ENCODE assay signal across 6 cellular contexts in the genomic region with DNA sequence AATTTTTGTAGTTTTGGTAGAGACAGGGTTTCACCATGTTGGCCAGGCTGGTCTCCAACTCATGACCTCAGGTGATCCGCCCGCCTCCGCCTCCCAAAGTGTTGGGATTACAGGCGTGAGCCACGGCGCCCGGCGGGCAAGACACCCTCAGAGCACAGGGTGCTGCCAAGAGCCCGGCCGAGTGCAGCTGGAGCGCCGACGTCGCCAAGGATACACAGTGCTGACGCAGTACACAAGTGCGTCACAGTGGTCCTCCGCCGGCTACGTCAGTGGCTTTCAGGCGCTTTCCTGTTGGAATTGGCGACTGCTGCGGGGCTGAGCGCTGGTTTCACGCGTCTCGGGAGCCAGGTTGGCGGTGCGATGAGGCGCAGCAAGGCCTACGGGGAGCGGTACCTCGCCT. TPM values are rescaled to one million over a fixed set of nuclear protein-coding genes. Genes with fewer than 3 reads are reported as not detected.
"Had no signal": no experiment of that assay in that cellular context is flagged by ENCODE, and none has a peak within 500 bp of the region (broad histone marks: within the 10 kb centered on the region; RNA-seq: fewer than 3 reads in every experiment).

No MANE protein-coding gene starts in this region.

RNA-seq across cellular contexts. Expression of gene RGPD1, which starts 28.4 kb away (rescaled TPM):
- total RNA-seq: HT1080, PC-3 had no signal

RNA-seq across cellular contexts. Expression of gene CD8B, which starts 51.8 kb away (rescaled TPM):
- total RNA-seq: HT1080, K562, M059J, OCI-LY7, PC-3, SJCRH30 had no signal
- polyA plus RNA-seq: K562 had no signal
